In genomic region chr1:58431847-58432246, GRCh38 we compare ENCODE assay signal across 15 cellular contexts.
DNase-seq lines count a peak whose midpoint lies in the region; ATAC-seq and TF ChIP-seq lines count a peak whose summit lies in the region.
"Had no signal": no experiment of that assay in that cellular context is flagged by ENCODE, and none has a peak within 500 bp of the region (broad histone marks: within the 10 kb centered on the region; RNA-seq: fewer than 3 reads in every experiment).

No MANE protein-coding gene starts in this region.

- TF ChIP-seq POLR2A in IMR-90 (IDR thresholded peaks at IDR 0.05; ENCODE audit: low read depth, low read length): no peak

- H3K9me3 ChIP-seq in IMR-90 (ENCODE audit: control insufficient read depth, insufficient read depth, low read length): no peaks in the 10 kb centered on the region
- H3K9me3 ChIP-seq in neural progenitor cell (ENCODE audit: low read depth): no peaks in the 10 kb centered on the region
- H3K9me3 ChIP-seq: A549, BLaER1 had no signal

- CTCF ChIA-PET in IMR-90 (lab: Yijun Ruan, JAX): no interaction called here

- no peak overlapping the region for H3K4me3 Mint-ChIP-seq in neural progenitor cell
- H3K4me3 Mint-ChIP-seq: CD4-positive, CD25-positive, alpha-beta regulatory T cell; GM23338 had no signal

- no peak overlapping the region for H4K91ac ChIP-seq in IMR-90 (ENCODE audit: insufficient read depth, low read depth, low read length)

- H3K9me3 Mint-ChIP-seq in neural progenitor cell: no peaks in the 10 kb centered on the region
- H3K9me3 Mint-ChIP-seq: GM23338 had no signal

- H3K9me1 ChIP-seq in IMR-90 (ENCODE audit: insufficient read depth, low read length): no peaks in the 10 kb centered on the region

- H3K79me2 ChIP-seq in neural progenitor cell (ENCODE audit: low read depth): no peaks in the 10 kb centered on the region

- peaks cover 13% of the 10 kb centered on the region for H3K4me1 Mint-ChIP-seq in neural progenitor cell
- H3K4me1 Mint-ChIP-seq: CD4-positive, CD25-positive, alpha-beta regulatory T cell; GM23338 had no signal

- in situ Hi-C loops in IMR-90 (cut with MboI; ENCODE audit: low sequenced_read_pairs): no loop called here

- H3F3A ChIP-seq in neural progenitor cell (ENCODE audit: low read depth): no peaks in the 10 kb centered on the region

- H2BK15ac ChIP-seq in IMR-90 (ENCODE audit: low read depth, low read length): no peak overlapping the region

- 0 out of 2 replicates have a peak overlapping the region, but pooled peaks have one; percentile 44 for H3K14ac ChIP-seq in IMR-90 (replicated peaks; ENCODE audit: low read depth, low read length)

- TF ChIP-seq RAD21 in IMR-90 (IDR thresholded peaks at IDR 0.05; ENCODE audit: low read length): no peak

- H3K36me3 ChIP-seq in IMR-90 (ENCODE audit: control insufficient read depth, insufficient read depth, low read length) (no peaks in the 10 kb centered on the region), neural progenitor cell (no peaks in the 10 kb centered on the region)
- H3K36me3 ChIP-seq: BLaER1 had no signal

- no peak overlapping the region for H2BK5ac ChIP-seq in IMR-90 (ENCODE audit: low read depth, low read length, poor library complexity, severe bottlenecking)

- H3K27ac ChIP-seq in IMR-90 (ENCODE audit: insufficient read depth, low read length) (no peak overlapping the region), neural progenitor cell (no peak overlapping the region)
- H3K27ac ChIP-seq: A549, BLaER1 had no signal

- H3K79me1 ChIP-seq in IMR-90 (ENCODE audit: low read depth in 1 of 2, low read length in 2 of 2): no peaks in the 10 kb centered on the region

- no peak overlapping the region for H2BK20ac ChIP-seq in IMR-90 (ENCODE audit: low read depth, low read length)

- H2BK120ac ChIP-seq in IMR-90 (ENCODE audit: low read depth, low read length): no peak overlapping the region

- ATAC-seq in IMR-90 (ENCODE audit: low read depth): no peak
- ATAC-seq: A549, GM12878, K562 had no signal

- peak overlapping the region; percentile 53 for H3K27ac Mint-ChIP-seq in neural progenitor cell
- H3K27ac Mint-ChIP-seq: CD4-positive, CD25-positive, alpha-beta regulatory T cell; GM23338 had no signal

- H3K36me3 Mint-ChIP-seq in neural progenitor cell: no peaks in the 10 kb centered on the region

- H4K20me1 ChIP-seq in IMR-90 (ENCODE audit: insufficient read depth, low read length) (no peaks in the 10 kb centered on the region), neural progenitor cell (ENCODE audit: low read depth) (no peaks in the 10 kb centered on the region)
- H4K20me1 ChIP-seq: BLaER1 had no signal

- no peaks in the 10 kb centered on the region for H3K27me3 Mint-ChIP-seq in neural progenitor cell (ENCODE audit: insufficient read depth, low read depth)

- intact Hi-C loops in IMR-90 (cut with micrococcal nuclease): no loop called here

- BruUV-seq in IMR-90 (replicated peaks; lab: Mats Ljungman, UMichigan): no TSS peak

- no peak overlapping the region for H4K5ac ChIP-seq in IMR-90 (ENCODE audit: low read depth, low read length)

- dilution Hi-C loops in IMR-90 (cut with HindIII; ENCODE audit: low sequenced_read_pairs, unreplicated experiment): no loop called here

- no peak overlapping the region for H2AFZ ChIP-seq in IMR-90 (replicated peaks; ENCODE audit: low read length, poor library complexity)
- H2AFZ ChIP-seq in neural progenitor cell (replicated peaks): no peak overlapping the region

- H3K4me3 ChIP-seq in IMR-90 (ENCODE audit: insufficient read depth, low read depth, low read length): no peak overlapping the region
- H3K4me3 ChIP-seq in neural progenitor cell: no peak overlapping the region
- H3K4me3 ChIP-seq: A549, BLaER1, GM12878, GM23338, K562 had no signal

- H3K23ac ChIP-seq in IMR-90 (ENCODE audit: low read depth, low read length): no peak overlapping the region

- no peak overlapping the region for H3K9ac ChIP-seq in IMR-90 (ENCODE audit: low read depth, low read length)
- no peak overlapping the region for H3K9ac ChIP-seq in neural progenitor cell
- H3K9ac ChIP-seq: BLaER1 had no signal

- H3K27me3 ChIP-seq in IMR-90 (ENCODE audit: control insufficient read depth, insufficient read depth, low read length): no peaks in the 10 kb centered on the region
- no peaks in the 10 kb centered on the region for H3K27me3 ChIP-seq in neural progenitor cell
- H3K27me3 ChIP-seq: BLaER1 had no signal

- H4K8ac ChIP-seq in IMR-90 (ENCODE audit: low read depth in 2 of 2, low read length in 2 of 2): no peak overlapping the region

- TF ChIP-seq CTCF in IMR-90 (conservative IDR thresholded peaks at IDR 0.05; ENCODE audit: low read depth, low read length) (no peak), neural progenitor cell (IDR thresholded peaks at IDR 0.05) (no peak)

- no peak overlapping the region for H3K4ac ChIP-seq in IMR-90 (ENCODE audit: low read depth, low read length)

- no peak overlapping the region for H3K4me2 ChIP-seq in IMR-90 (ENCODE audit: low read depth, low read length)
- no peak overlapping the region for H3K4me2 ChIP-seq in neural progenitor cell
- H3K4me2 ChIP-seq: A549, BLaER1, GM23338 had no signal

- H2AK9ac ChIP-seq in IMR-90 (replicated peaks; ENCODE audit: low read depth, low read length, poor library complexity): peak overlapping the region; percentile 44

- POLR2A ChIA-PET in IMR-90 (lab: Charles Lee; ENCODE audit: unreplicated experiment): no interaction called here

- no CpG with 5 or more reads among the region's 5 CpGs for WGBS in IMR-90 (ENCODE audit: extremely low coverage in 2 of 2, insufficient read length in 1 of 2), 2 experiments

- no peak overlapping the region for H3K18ac ChIP-seq in IMR-90 (ENCODE audit: low read depth, low read length)

- H3K4me1 ChIP-seq in IMR-90 (ENCODE audit: control insufficient read depth, insufficient read depth, low read length) (peaks cover 6% of the 10 kb centered on the region; the same call in 1 of the 2 replicates), neural progenitor cell (peaks cover 17% of the 10 kb centered on the region)
- H3K4me1 ChIP-seq: A549, BLaER1 had no signal

- H2AK5ac ChIP-seq in IMR-90 (ENCODE audit: low read depth, low read length): no peak overlapping the region

- H3K56ac ChIP-seq in IMR-90 (ENCODE audit: extremely low read depth, insufficient read depth, low read length): no peak overlapping the region

- DNase-seq in IMR-90: no peak
- peak; percentile 61 for DNase-seq in islet precursor cell
- DNase-seq in neural progenitor cell (ENCODE audit: low spot score): no peak
- DNase-seq in NK-92 treated with Interleukin-12 subunit alpha and Interleukin-12 subunit beta, amount 100 ng/mL, for 24 hours (lab: John Stamatoyannopoulos, UW): no peak
- DNase-seq in NOMO-1 treated with DMSO at 0.1 percent for 48 hours (lab: John Stamatoyannopoulos, UW; ENCODE audit: unreplicated experiment): no peak
- DNase-seq in HT-29 (ENCODE audit: low spot score): no peak
- DNase-seq: Calu3; CD4-positive, CD25-positive, alpha-beta regulatory T cell; DMS 273 treated with DMSO at 0.1 percent for 48 hours; HCEC 1CT had no signal

TF ChIP-seq in IMR-90, 13 proteins besides CTCF, POLR2A, EP300 and RAD21:
- no peak for TF ChIP-seq MAZ (IDR thresholded peaks at IDR 0.05; ENCODE audit: borderline replicate concordance, low read depth, low read length)
- TF ChIP-seq RCOR1 (IDR thresholded peaks at IDR 0.05; ENCODE audit: insufficient replicate concordance, low read length): no peak
- no peak for TF ChIP-seq MAFK (IDR thresholded peaks at IDR 0.05; ENCODE audit: low read depth, low read length)
- TF ChIP-seq MXI1 (IDR thresholded peaks at IDR 0.05; ENCODE audit: borderline replicate concordance, low read depth, low read length): no peak
- no peak for TF ChIP-seq FOS (IDR thresholded peaks at IDR 0.05; ENCODE audit: low read depth, low read length)
- TF ChIP-seq ELK1 (IDR thresholded peaks at IDR 0.05; ENCODE audit: borderline replicate concordance, low read depth, low read length): no peak
- TF ChIP-seq SMC3 (IDR thresholded peaks at IDR 0.05; ENCODE audit: low read depth, low read length): no peak
